Comparison of ENCODE assay signal across 26 cellular contexts in the genomic region with DNA sequence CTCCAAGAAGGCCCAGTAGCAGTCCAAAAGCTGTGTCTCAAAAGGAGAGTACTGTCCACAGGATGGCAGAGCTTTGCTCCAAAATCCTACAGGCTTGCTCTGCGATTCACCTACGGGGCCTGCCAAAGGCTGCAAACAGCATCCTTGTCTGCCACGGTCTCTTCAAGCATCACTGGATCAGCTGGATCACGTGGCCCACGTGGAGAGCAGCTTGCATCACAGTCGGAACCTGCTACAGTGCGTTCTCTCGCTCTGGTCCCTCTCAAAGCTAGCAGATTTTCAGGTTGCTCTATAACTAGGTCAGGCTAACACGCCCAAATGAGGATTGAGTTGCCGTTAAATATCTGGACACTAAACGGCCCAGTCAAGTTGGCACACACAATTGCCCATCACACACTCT.
"Had no signal": no experiment of that assay in that cellular context is flagged by ENCODE, and none has a peak within 500 bp of the region (broad histone marks: within the 10 kb centered on the region; RNA-seq: fewer than 3 reads in every experiment).

No MANE protein-coding gene starts in this region.

- H3K36me3 Mint-ChIP-seq: mesothelial cell of epicardium, natural killer cell had no signal

- ATAC-seq: left colon; left lung; natural killer cell; right cardiac atrium; sciatic nerve; stimulated activated naive B cell treated with anti-CD40 and anti-IgM and Interleukin-4, amounts not matched to agents 10 μg/mL and 1 μg/mL and 100 μg/mL, for 72 hours; stimulated activated naive CD8-positive, alpha-beta T cell treated with anti-CD3 and anti-CD28 coated beads, Interleukin-15, Interleukin-2, amounts not matched to agents 100 U/mL and 50 U/mL, for 24 hours; upper lobe of right lung had no signal

- H3K4me3 ChIP-seq: hepatocyte, left lung, lung, ovary, skin epidermis, stomach, testis, thyroid gland, transverse colon, upper lobe of right lung had no signal

- H3K27me3 ChIP-seq: hepatocyte, left lung, ovary, stomach, testis, thyroid gland, transverse colon, upper lobe of right lung had no signal

- H3K4me1 ChIP-seq: left lung, stomach, testis, thyroid gland, transverse colon, upper lobe of right lung had no signal

- H3K9me3 ChIP-seq: ovary, stomach, testis, thyroid gland, transverse colon, upper lobe of right lung had no signal

- H3K27me3 Mint-ChIP-seq: naive B cell; progenitor cell of endocrine pancreas; stimulated activated naive B cell treated with anti-CD40 and anti-IgM and Interleukin-4, amounts not matched to agents 10 μg/mL and 1 μg/mL and 100 μg/mL, for 72 hours had no signal

- H3K4me3 Mint-ChIP-seq: mesothelial cell of epicardium; naive B cell; natural killer cell; nephron progenitor cell; stimulated activated naive B cell treated with anti-CD40 and anti-IgM and Interleukin-4, amounts not matched to agents 10 μg/mL and 1 μg/mL and 100 μg/mL, for 72 hours had no signal

- H3K36me3 ChIP-seq: left lung, ovary, stomach, thyroid gland, transverse colon, upper lobe of right lung had no signal

- H3K27ac ChIP-seq: hepatocyte, left lung, ovary, skin epidermis, stomach, testis, thyroid gland, transverse colon, upper lobe of right lung had no signal

- H2AFZ ChIP-seq: hepatocyte had no signal

- H3K4me2 ChIP-seq: hepatocyte had no signal

- DNase-seq: left colon; mesendoderm; naive B cell; natural killer cell; nephron progenitor cell; ovary; retina; right cardiac atrium; stimulated activated CD4-positive, alpha-beta T cell treated with anti-CD3 and anti-CD28 coated beads, Interleukin-12 subunit alpha, Interleukin-12 subunit beta, amount 100 ng/mL, for 4 hours; stimulated activated CD4-positive, alpha-beta T cell treated with anti-CD3 and anti-CD28 coated beads, Interleukin-15, amount 100 ng/mL, for 24 hours; stimulated activated CD4-positive, alpha-beta T cell treated with anti-CD3 and anti-CD28 coated beads, Interleukin-2, amount 100 ng/mL, for 24 hours; stimulated activated CD4-positive, alpha-beta T cell treated with anti-CD3 and anti-CD28 coated beads, Interleukin-4, amount 100 ng/mL, for 1 hour; stimulated activated naive B cell treated with anti-CD40 and anti-IgM and Interleukin-4, amounts not matched to agents 10 μg/mL and 1 μg/mL and 100 μg/mL, for 72 hours; stimulated activated naive CD8-positive, alpha-beta T cell treated with anti-CD3 and anti-CD28 coated beads, Interleukin-15, Interleukin-2, amounts not matched to agents 100 U/mL and 50 U/mL, for 24 hours; stomach; testis; thyroid gland; transverse colon; upper lobe of right lung had no signal

- H3K79me2 ChIP-seq: hepatocyte had no signal

- H3K27ac Mint-ChIP-seq: mesothelial cell of epicardium; naive B cell; natural killer cell; progenitor cell of endocrine pancreas; stimulated activated naive B cell treated with anti-CD40 and anti-IgM and Interleukin-4, amounts not matched to agents 10 μg/mL and 1 μg/mL and 100 μg/mL, for 72 hours had no signal

- H3K4me1 Mint-ChIP-seq: mesothelial cell of epicardium; naive B cell; natural killer cell; nephron progenitor cell; stimulated activated naive B cell treated with anti-CD40 and anti-IgM and Interleukin-4, amounts not matched to agents 10 μg/mL and 1 μg/mL and 100 μg/mL, for 72 hours had no signal

- H3K9me3 Mint-ChIP-seq: mesothelial cell of epicardium, nephron progenitor cell had no signal
